21 cellular contexts compared by ENCODE assay signal in genomic region chr1:17108360-17108759, GRCh38. TPM values are rescaled to one million over a fixed set of nuclear protein-coding genes. Genes with fewer than 3 reads are reported as not detected.
A peak's percentile ranks its signal among the peaks of the same experiment; 100 is the strongest.
DNase-seq lines count a peak whose midpoint lies in the region; ATAC-seq and TF ChIP-seq lines count a peak whose summit lies in the region.
"Had no signal": no experiment of that assay in that cellular context is flagged by ENCODE, and none has a peak within 500 bp of the region (broad histone marks: within the 10 kb centered on the region; RNA-seq: fewer than 3 reads in every experiment).

No MANE protein-coding gene starts in this region.

- H3K4me2 ChIP-seq in hepatocyte (no peak overlapping the region), neuronal stem cell (ENCODE audit: insufficient read depth, low read length, poor library complexity, severe bottlenecking) (no peak overlapping the region), MM.1S (ENCODE audit: low read depth, low read length) (no peak overlapping the region)
- H3K4me2 ChIP-seq: BLaER1 had no signal

- H3K36me3 ChIP-seq in hepatocyte (replicated peaks; ENCODE audit: insufficient read depth, low read depth) = no peaks in the 10 kb centered on the region
- H3K36me3 ChIP-seq in neuronal stem cell (replicated peaks in 1 of 2; ENCODE audit: control insufficient read depth in 2 of 2, insufficient read depth in 2 of 2, low read length in 2 of 2) = no peaks in the 10 kb centered on the region
- H3K36me3 ChIP-seq in MM.1S (replicated peaks; ENCODE audit: insufficient read depth, low read length) = no peaks in the 10 kb centered on the region
- H3K36me3 ChIP-seq: BLaER1, HAP-1 had no signal

- no peak overlapping the region for H2BK120ac ChIP-seq in neuronal stem cell (ENCODE audit: low read depth, low read length)

- H3K27me3 ChIP-seq in hepatocyte (no peaks in the 10 kb centered on the region), neuronal stem cell (ENCODE audit: control insufficient read depth in 3 of 3, insufficient read depth in 3 of 3, low read depth in 1 of 3, low read length in 3 of 3) (peaks cover 0 to 17% (median 0%) of the 10 kb centered on the region in 3 experiments), MM.1S (replicated peaks; ENCODE audit: insufficient read depth, low read length) (peaks cover 91% of the 10 kb centered on the region)
- H3K27me3 ChIP-seq: BLaER1 had no signal

- H3F3A ChIP-seq in MM.1S (ENCODE audit: insufficient read depth, low read length) = no peaks in the 10 kb centered on the region

- no peak overlapping the region for H3K4me3 ChIP-seq in hepatocyte
- H3K4me3 ChIP-seq in neuronal stem cell (ENCODE audit: low read length in 2 of 2) = no peak overlapping the region
- H3K4me3 ChIP-seq in MM.1S (ENCODE audit: low read length) = no peak overlapping the region
- H3K4me3 ChIP-seq: BLaER1, GM12878, GM23248, HAP-1 had no signal

- H3K9me3 ChIP-seq in hepatocyte (ENCODE audit: low read depth) (no peaks in the 10 kb centered on the region), neuronal stem cell (replicated peaks in 1 of 2; ENCODE audit: control insufficient read depth in 2 of 2, insufficient read depth in 1 of 2, low read depth in 1 of 2, low read length in 2 of 2) (no peaks in the 10 kb centered on the region), MM.1S (replicated peaks; ENCODE audit: insufficient read depth, low read length) (no peaks in the 10 kb centered on the region)
- H3K9me3 ChIP-seq: BLaER1, HAP-1 had no signal

- H2BK5ac ChIP-seq in neuronal stem cell (ENCODE audit: low read length) = peak overlapping the region; percentile 39

- H4K91ac ChIP-seq in neuronal stem cell (ENCODE audit: low read depth, low read length, poor library complexity) = no peak overlapping the region

- peak overlapping the region; percentile 57 for H3K18ac ChIP-seq in neuronal stem cell (ENCODE audit: low read length)

- H3K79me2 ChIP-seq in hepatocyte = no peaks in the 10 kb centered on the region
- H3K79me2 ChIP-seq in MM.1S (ENCODE audit: low read length) = no peaks in the 10 kb centered on the region

- DNase-seq in hepatocyte (ENCODE audit: low spot score) = no peak
- no peak for DNase-seq in neuronal stem cell (ENCODE audit: low spot score)
- DNase-seq in substantia nigra (lab: John Stamatoyannopoulos, UW) = no peak
- DNase-seq in islet precursor cell = no peak
- DNase-seq in NCI-H446 treated with DMSO at 0.1 percent for 48 hours (lab: John Stamatoyannopoulos, UW) = no peak
- DNase-seq in MM.1S = no peak
- DNase-seq: CD8-positive, alpha-beta T cell; DMS53; EL; GM23248; KG1; NCI-H1092; NCI-H1436 treated with DMSO at 0.1 percent for 48 hours; NCI-H2029 treated with DMSO at 0.1 percent for 48 hours; NCI-H748 treated with DMSO at 0.1 percent for 48 hours; SHP77 had no signal

- no peaks in the 10 kb centered on the region for H4K20me1 ChIP-seq in hepatocyte (ENCODE audit: insufficient read depth, poor library complexity, severe bottlenecking)
- no peaks in the 10 kb centered on the region for H4K20me1 ChIP-seq in MM.1S (ENCODE audit: insufficient read depth, low read length)
- H4K20me1 ChIP-seq: BLaER1 had no signal

- H3K27ac ChIP-seq in angular gyrus (ENCODE audit: low read depth, low read length) (peak overlapping the region; percentile 59), hepatocyte (peak overlapping the region; percentile 92), neuronal stem cell (replicated peaks; ENCODE audit: low read length) (no peak overlapping the region), substantia nigra (ENCODE audit: low read depth, low read length, poor library complexity, severe bottlenecking) (peak overlapping the region; percentile 80), MM.1S (ENCODE audit: low read length) (no peak overlapping the region)
- H3K27ac ChIP-seq: BLaER1, GM23248 had no signal

- H3K9ac ChIP-seq in neuronal stem cell (ENCODE audit: low read depth, low read length, poor library complexity) (no peak overlapping the region), MM.1S (ENCODE audit: low read length) (no peak overlapping the region)
- H3K9ac ChIP-seq: BLaER1, GM23248 had no signal

- H2AK5ac ChIP-seq in neuronal stem cell (ENCODE audit: low read depth, low read length) = no peak overlapping the region

- H3K4me1 ChIP-seq in hepatocyte (ENCODE audit: insufficient read depth) (peaks cover 17% of the 10 kb centered on the region), neuronal stem cell (ENCODE audit: control insufficient read depth in 2 of 2, insufficient read depth in 1 of 2, low read depth in 1 of 2, low read length in 2 of 2) (peaks cover 0 to 3% of the 10 kb centered on the region in 2 donors), MM.1S (ENCODE audit: low read length) (no peaks in the 10 kb centered on the region)
- H3K4me1 ChIP-seq: HAP-1 had no signal

- H3K23ac ChIP-seq in neuronal stem cell (ENCODE audit: low read depth, low read length, poor library complexity) = no peak overlapping the region

- H3K9me2 ChIP-seq in hepatocyte (replicated peaks; ENCODE audit: insufficient read depth) = no peaks in the 10 kb centered on the region
- H3K9me2 ChIP-seq in MM.1S (replicated peaks; ENCODE audit: insufficient read depth, low read length) = no peaks in the 10 kb centered on the region

- H2BK15ac ChIP-seq in neuronal stem cell (ENCODE audit: low read length) = no peak overlapping the region

- no peaks in the 10 kb centered on the region for H3K79me1 ChIP-seq in neuronal stem cell (ENCODE audit: low read depth, low read length)

- H2AFZ ChIP-seq in hepatocyte = no peak overlapping the region
- H2AFZ ChIP-seq in neuronal stem cell (ENCODE audit: low read length) = no peak overlapping the region
- no peak overlapping the region for H2AFZ ChIP-seq in MM.1S (ENCODE audit: low read length)
- H2AFZ ChIP-seq: GM23248 had no signal

- ATAC-seq in HG03095 (IDR thresholded peaks at IDR 0.05; ENCODE audit: unreplicated experiment) = no peak
- ATAC-seq: CD8-positive, alpha-beta T cell had no signal

- H2BK12ac ChIP-seq in neuronal stem cell (ENCODE audit: low read length) = peak overlapping the region; percentile 84

- WGBS in hepatocyte (ENCODE audit: low lambda C conversion rate, missing lambda C conversion rate) = 58% methylated on average over 8 of the region's 8 CpGs
- no CpG with 5 or more reads among the region's 8 CpGs for WGBS in neuronal stem cell (ENCODE audit: extremely low coverage in 2 of 2, insufficient read length in 2 of 2, insufficient replicate concordance in 1 of 2), 2 donors

- H3K4ac ChIP-seq in neuronal stem cell (ENCODE audit: low read length) = peak overlapping the region; percentile 66

- no peak overlapping the region for H3K14ac ChIP-seq in neuronal stem cell (ENCODE audit: low read length)

- TF ChIP-seq CTCF in hepatocyte (IDR thresholded peaks at IDR 0.05; ENCODE audit: poor library complexity) (no peak), MM.1S (IDR thresholded peaks at IDR 0.05; ENCODE audit: low read length) (no peak)

- H4K8ac ChIP-seq in neuronal stem cell (ENCODE audit: low read depth, low read length) = no peak overlapping the region

RNA-seq across cellular contexts. Expression of gene PADI2, which starts 10.9 kb away (rescaled TPM):
- 11.3 and 11.7 TPM in 2 replicates for total RNA-seq in hepatocyte
- polyA plus RNA-seq in hepatocyte = 6.8 and 10.6 TPM in 2 replicates
- polyA plus RNA-seq in neuronal stem cell (2013, experiment 1 of 2) = 0.43 TPM
- 0.64 TPM for polyA plus RNA-seq in neuronal stem cell (2013, experiment 2 of 2)
- total RNA-seq: CD8-positive, alpha-beta T cell had no signal

RNA-seq across cellular contexts. Expression of gene SDHB, which starts 54.5 kb away (rescaled TPM):
- total RNA-seq in hepatocyte = 175 and 181 TPM in 2 replicates
- polyA plus RNA-seq in hepatocyte = 105 and 144 TPM in 2 replicates
- polyA plus RNA-seq in neuronal stem cell (2013, experiment 1 of 2) = 64.9 TPM
- 62.5 TPM for polyA plus RNA-seq in neuronal stem cell (2013, experiment 2 of 2)

Comparison
In these comparisons a context has a peak if more than half of its experiments do, and no peak if none do; other contexts are left out.
1. H3K27ac ChIP-seq: peak in angular gyrus (single experiment), hepatocyte (single experiment) and substantia nigra (single experiment); none in neuronal stem cell (single experiment) and MM.1S (single experiment).